In genomic region chr19:42140125-42140754, GRCh38 we compare ENCODE assay signal across 1 cellular context.
A peak's percentile ranks its signal among the peaks of the same experiment; 100 is the strongest.
TF ChIP-seq lines count a peak whose summit lies in the region.

No MANE protein-coding gene starts in this region.

TF ChIP-seq in IMR-90, 13 proteins besides CTCF, POLR2A, EP300 and RAD21 (continued from another document):
- peak; percentile 27; the same call in 1 of the 2 replicates for TF ChIP-seq SMC3 (IDR thresholded peaks at IDR 0.05; ENCODE audit: low read depth, low read length)
- TF ChIP-seq BHLHE40 (IDR thresholded peaks at IDR 0.05; ENCODE audit: low read depth, low read length): no peak
- TF ChIP-seq NFE2L2 (IDR thresholded peaks at IDR 0.05; ENCODE audit: low read depth, low read length): no peak
- TF ChIP-seq RCOR1 (IDR thresholded peaks at IDR 0.05; ENCODE audit: insufficient replicate concordance, low read length): peak; percentile 76
